In the genomic region with DNA sequence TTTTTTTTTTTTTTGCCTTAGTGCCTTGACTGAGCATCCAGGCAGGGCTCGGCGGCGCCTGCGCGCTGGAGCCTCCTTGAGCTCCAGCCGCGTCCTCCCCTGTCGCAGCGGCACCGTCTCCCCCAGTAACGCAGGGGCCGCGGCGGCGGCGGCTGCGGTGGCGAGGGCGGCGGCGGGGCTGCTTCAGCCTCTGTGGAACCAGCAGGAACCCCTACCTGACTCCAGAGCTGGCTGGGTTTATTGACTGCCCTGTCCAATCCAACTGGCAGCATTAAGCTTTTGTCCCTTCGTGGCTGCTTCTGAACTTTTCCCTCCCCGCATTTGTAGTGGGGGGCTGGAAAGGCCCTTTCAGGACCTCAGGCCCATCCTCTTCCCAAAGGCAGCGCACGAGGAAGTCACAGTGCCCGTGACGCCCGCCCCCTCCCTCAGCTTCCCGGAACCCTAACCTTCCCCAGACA, we compare ENCODE assay signal across 9 cellular contexts. TPM values are rescaled to one million over a fixed set of nuclear protein-coding genes. Genes with fewer than 3 reads are reported as not detected.
DNase-seq lines count a peak whose midpoint lies in the region; ATAC-seq, FAIRE-seq and TF ChIP-seq lines count a peak whose summit lies in the region.
"Had no signal": no experiment of that assay in that cellular context is flagged by ENCODE, and none has a peak within 500 bp of the region (broad histone marks: within the 10 kb centered on the region; RNA-seq: fewer than 3 reads in every experiment).

A gene with protein sequence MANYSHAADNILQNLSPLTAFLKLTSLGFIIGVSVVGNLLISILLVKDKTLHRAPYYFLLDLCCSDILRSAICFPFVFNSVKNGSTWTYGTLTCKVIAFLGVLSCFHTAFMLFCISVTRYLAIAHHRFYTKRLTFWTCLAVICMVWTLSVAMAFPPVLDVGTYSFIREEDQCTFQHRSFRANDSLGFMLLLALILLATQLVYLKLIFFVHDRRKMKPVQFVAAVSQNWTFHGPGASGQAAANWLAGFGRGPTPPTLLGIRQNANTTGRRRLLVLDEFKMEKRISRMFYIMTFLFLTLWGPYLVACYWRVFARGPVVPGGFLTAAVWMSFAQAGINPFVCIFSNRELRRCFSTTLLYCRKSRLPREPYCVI (minus strand): TSS at position 397 of the 458 bp plus-strand sequence. CDS start 2,106 bp downstream, outside the sequence.

- peak within 1 kb of the TSS; percentile 94 for H3K9ac ChIP-seq in neural cell (ENCODE audit: low read length)

- no peaks in the 10 kb centered on the region for H3K27me3 ChIP-seq in neural cell (ENCODE audit: insufficient read depth, low read depth, low read length)

- no peak within 1 kb of the TSS for H3K27ac Mint-ChIP-seq in activated T-helper 17 cell treated with anti-CD3 and anti-CD28 coated beads, Interleukin-2, amount 50 U/mL, for 72 hours

- H3K36me3 Mint-ChIP-seq in activated T-helper 17 cell treated with anti-CD3 and anti-CD28 coated beads, Interleukin-2, amount 50 U/mL, for 72 hours (ENCODE audit: low read depth): no peaks in the 10 kb centered on the region

- no peak for TF ChIP-seq EP300 in neural cell (conservative IDR thresholded peaks at IDR 0.05; ENCODE audit: poor library complexity, severe bottlenecking)

- H3K4me3 Mint-ChIP-seq in activated T-helper 17 cell treated with anti-CD3 and anti-CD28 coated beads, Interleukin-2, amount 50 U/mL, for 72 hours: peak within 1 kb of the TSS; percentile 46

- H3F3A ChIP-seq in neural cell (ENCODE audit: insufficient read depth, low read length, poor library complexity, severe bottlenecking): peaks cover 20% of the 10 kb centered on the region

- no peak for TF ChIP-seq RAD21 in neural cell (conservative IDR thresholded peaks at IDR 0.05)

- H3K9me3 ChIP-seq in neural cell (ENCODE audit: low read length): no peaks in the 10 kb centered on the region

- H3K79me2 ChIP-seq in neural cell (replicated peaks; ENCODE audit: insufficient read depth, low read length): peaks cover 40% of the 10 kb centered on the region

- peak within 1 kb of the TSS; percentile 43 for H2AFZ ChIP-seq in neural cell (ENCODE audit: low read depth, low read length)

- H3K4me1 Mint-ChIP-seq in activated T-helper 17 cell treated with anti-CD3 and anti-CD28 coated beads, Interleukin-2, amount 50 U/mL, for 72 hours: peaks cover 5% of the 10 kb centered on the region

- H3K27me3 Mint-ChIP-seq in activated T-helper 17 cell treated with anti-CD3 and anti-CD28 coated beads, Interleukin-2, amount 50 U/mL, for 72 hours: peaks cover 40% of the 10 kb centered on the region

- H4K20me1 ChIP-seq in neural cell (ENCODE audit: insufficient read depth): no peaks in the 10 kb centered on the region

- no peaks in the 10 kb centered on the region for H3K36me3 ChIP-seq in neural cell (ENCODE audit: insufficient read depth, low read length)

- TF ChIP-seq CTCF in fibroblast of the aortic adventitia (IDR thresholded peaks at IDR 0.05; ENCODE audit: insufficient read depth, low read length) (no peak), neural cell (IDR thresholded peaks at IDR 0.05; ENCODE audit: poor library complexity, severe bottlenecking) (no peak)

- H3K4me3 ChIP-seq in fibroblast of the aortic adventitia (ENCODE audit: low read depth, low read length) (peak within 1 kb of the TSS; percentile 79), neural cell (ENCODE audit: low read length) (peak within 1 kb of the TSS; percentile 70)

- peak within 1 kb of the TSS; percentile 96 for H3K4me2 ChIP-seq in neural cell (ENCODE audit: low read length)

- no peak for FAIRE-seq in urothelium cell line (lab: Jason Lieb, UNC)

- DNase-seq in NCI-H510A (lab: John Stamatoyannopoulos, UW) (peak; percentile 6), NCI-H510A treated with DMSO at 0.1 percent for 48 hours (lab: John Stamatoyannopoulos, UW) (no peak), NCI-H524 (lab: John Stamatoyannopoulos, UW) (peak; percentile 57 to 75), fibroblast of the aortic adventitia (ENCODE audit: low read depth) (peak; percentile 74), urothelium cell line (ENCODE audit: low spot score) (peak; percentile 8)

- peak; percentile 71 for ATAC-seq in HG02970 (IDR thresholded peaks at IDR 0.05; ENCODE audit: low FRiP score, unreplicated experiment)
- ATAC-seq in activated T-helper 17 cell treated with anti-CD3 and anti-CD28 coated beads, Interleukin-2, amount 50 U/mL, for 72 hours (replicated peaks): peak; percentile 52

- H3K9me3 Mint-ChIP-seq in activated T-helper 17 cell treated with anti-CD3 and anti-CD28 coated beads, Interleukin-2, amount 50 U/mL, for 72 hours: no peaks in the 10 kb centered on the region

- peak within 1 kb of the TSS; percentile 95 for H3K27ac ChIP-seq in neural cell (ENCODE audit: low read length)
- H3K27ac ChIP-seq: C4-2B had no signal

- no peaks in the 10 kb centered on the region for H3K9me2 ChIP-seq in neural cell (ENCODE audit: insufficient read depth, low read length)

TF ChIP-seq in neural cell, 6 proteins besides CTCF, POLR2A, EP300 and RAD21:
- TF ChIP-seq POLR2AphosphoS5 (IDR thresholded peaks at IDR 0.05): peak; percentile 83
- TF ChIP-seq, protein P1, sequence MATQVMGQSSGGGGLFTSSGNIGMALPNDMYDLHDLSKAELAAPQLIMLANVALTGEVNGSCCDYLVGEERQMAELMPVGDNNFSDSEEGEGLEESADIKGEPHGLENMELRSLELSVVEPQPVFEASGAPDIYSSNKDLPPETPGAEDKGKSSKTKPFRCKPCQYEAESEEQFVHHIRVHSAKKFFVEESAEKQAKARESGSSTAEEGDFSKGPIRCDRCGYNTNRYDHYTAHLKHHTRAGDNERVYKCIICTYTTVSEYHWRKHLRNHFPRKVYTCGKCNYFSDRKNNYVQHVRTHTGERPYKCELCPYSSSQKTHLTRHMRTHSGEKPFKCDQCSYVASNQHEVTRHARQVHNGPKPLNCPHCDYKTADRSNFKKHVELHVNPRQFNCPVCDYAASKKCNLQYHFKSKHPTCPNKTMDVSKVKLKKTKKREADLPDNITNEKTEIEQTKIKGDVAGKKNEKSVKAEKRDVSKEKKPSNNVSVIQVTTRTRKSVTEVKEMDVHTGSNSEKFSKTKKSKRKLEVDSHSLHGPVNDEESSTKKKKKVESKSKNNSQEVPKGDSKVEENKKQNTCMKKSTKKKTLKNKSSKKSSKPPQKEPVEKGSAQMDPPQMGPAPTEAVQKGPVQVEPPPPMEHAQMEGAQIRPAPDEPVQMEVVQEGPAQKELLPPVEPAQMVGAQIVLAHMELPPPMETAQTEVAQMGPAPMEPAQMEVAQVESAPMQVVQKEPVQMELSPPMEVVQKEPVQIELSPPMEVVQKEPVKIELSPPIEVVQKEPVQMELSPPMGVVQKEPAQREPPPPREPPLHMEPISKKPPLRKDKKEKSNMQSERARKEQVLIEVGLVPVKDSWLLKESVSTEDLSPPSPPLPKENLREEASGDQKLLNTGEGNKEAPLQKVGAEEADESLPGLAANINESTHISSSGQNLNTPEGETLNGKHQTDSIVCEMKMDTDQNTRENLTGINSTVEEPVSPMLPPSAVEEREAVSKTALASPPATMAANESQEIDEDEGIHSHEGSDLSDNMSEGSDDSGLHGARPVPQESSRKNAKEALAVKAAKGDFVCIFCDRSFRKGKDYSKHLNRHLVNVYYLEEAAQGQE (IDR thresholded peaks at IDR 0.05; ENCODE audit: borderline replicate concordance): peak; percentile 10
- peak; percentile 18 for TF ChIP-seq SMC3 (conservative IDR thresholded peaks at IDR 0.05; ENCODE audit: poor library complexity)
- no peak for TF ChIP-seq EZH2 (IDR thresholded peaks at IDR 0.05; ENCODE audit: borderline replicate concordance, insufficient read depth, low read length, poor library complexity, severe bottlenecking)
- TF ChIP-seq MXI1 (conservative IDR thresholded peaks at IDR 0.05; ENCODE audit: poor library complexity, severe bottlenecking): peak; percentile 12
- peak; percentile 25 for TF ChIP-seq TAF1 (IDR thresholded peaks at IDR 0.05; ENCODE audit: low read depth)

RNA-seq across cellular contexts. Expression of the gene that starts here (rescaled TPM):
- under 1 TPM in 1 of 2 donors, not detected in 1; 0.17 TPM for total RNA-seq in activated T-helper 17 cell treated with anti-CD3 and anti-CD28 coated beads, Interleukin-2, amount 50 U/mL, for 72 hours
- 2.4 and 5.0 TPM in 2 replicates for total RNA-seq in fibroblast of the aortic adventitia (ENCODE audit: low replicate concordance)
- polyA plus RNA-seq in neural cell: 85.5 and 89.4 TPM in 2 replicates
- 137 and 176 TPM in 2 replicates for polyA minus RNA-seq in neural cell

Comparison
In these comparisons a context has a peak if more than half of its experiments do, and no peak if none do; other contexts are left out.
1. Peak in ATAC-seq in activated T-helper 17 cell treated with anti-CD3 and anti-CD28 coated beads, Interleukin-2, amount 50 U/mL, for 72 hours; RNA of the gene not detected or under 1 TPM.